Comparison of ENCODE assay signal across 23 cellular contexts in the genomic region with DNA sequence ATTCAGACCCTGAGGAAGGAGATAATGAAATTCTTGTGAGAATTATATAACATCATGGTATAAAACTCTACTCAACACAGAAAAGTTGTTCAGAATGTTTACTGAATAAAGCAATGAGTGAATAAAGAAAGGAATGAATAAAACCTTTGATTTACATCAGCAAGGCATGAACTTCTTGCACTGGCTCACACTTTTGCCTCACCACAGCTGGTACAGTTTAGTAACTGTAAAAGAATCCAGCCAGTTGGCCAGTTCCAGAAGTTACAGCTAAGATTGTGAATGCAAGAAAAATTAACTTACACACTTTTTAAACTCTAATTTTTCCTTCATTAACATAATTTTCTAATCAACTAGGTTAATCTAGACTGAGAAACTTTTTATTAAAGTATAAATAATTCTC.
A peak's percentile ranks its signal among the peaks of the same experiment; 100 is the strongest.
DNase-seq lines count a peak whose midpoint lies in the region; ATAC-seq and TF ChIP-seq lines count a peak whose summit lies in the region.
"Had no signal": no experiment of that assay in that cellular context is flagged by ENCODE, and none has a peak within 500 bp of the region (broad histone marks: within the 10 kb centered on the region; RNA-seq: fewer than 3 reads in every experiment).

No MANE protein-coding gene starts in this region.

- DNase-seq in GM03348 (ENCODE audit: low spot score) (peak; percentile 40), astrocyte of the hippocampus (ENCODE audit: low read depth, low spot score) (peak; percentile 50), fibroblast of mammary gland (ENCODE audit: low read depth) (peak; percentile 49), skeletal muscle cell (ENCODE audit: low read depth) (peak; percentile 19), coronary artery (ENCODE audit: low spot score) (no peak), T-cell (no peak)
- DNase-seq in stimulated activated naive CD4-positive, alpha-beta T cell treated with Interleukin-2 at 50 U/mL for 16 hours (lab: John Stamatoyannopoulos, UW): no peak
- DNase-seq: Calu3; CD8-positive, alpha-beta T cell; GF-D8; GOT3; Kasumi-1; NCI-H1105 treated with DMSO at 0.1 percent for 48 hours; NCI-H1694; NCI-H2081 treated with DMSO at 0.1 percent for 48 hours; NCI-H510A; NCI-H748 treated with DMSO at 0.1 percent for 48 hours; NK-92 treated with Interleukin-12 subunit alpha and Interleukin-12 subunit beta, amount 100 ng/mL, for 24 hours had no signal

- no peak overlapping the region for H3K27ac ChIP-seq in coronary artery
- H3K27ac ChIP-seq: BLaER1 treated with 17β-estradiol and CSF1 and Interleukin-3, amounts not matched to agents 10 nM and 100 nM had no signal

- CTCF ChIA-PET in T-cell (lab: Charles Lee): no interaction called here

- H3K9me3 Mint-ChIP-seq in T-cell: peaks cover 3 to 12% (median 9%) of the 10 kb centered on the region in 3 donors

- no peak for TF ChIP-seq CTCF in fibroblast of mammary gland (conservative IDR thresholded peaks at IDR 0.05; ENCODE audit: control insufficient read depth, insufficient read depth, low read depth, low read length)
- TF ChIP-seq CTCF in coronary artery (IDR thresholded peaks at IDR 0.05): no peak

- no peak overlapping the region for H3K27ac Mint-ChIP-seq in T-cell
- H3K27ac Mint-ChIP-seq: CD8-positive, alpha-beta T cell had no signal

- H3K4me3 ChIP-seq in fibroblast of mammary gland (ENCODE audit: control insufficient read depth, low read depth, low read length) (no peak overlapping the region), skeletal muscle cell (ENCODE audit: low read depth, low read length) (no peak overlapping the region), coronary artery (no peak overlapping the region)
- H3K4me3 ChIP-seq: BLaER1 treated with 17β-estradiol and CSF1 and Interleukin-3, amounts not matched to agents 10 nM and 100 nM; GM12878 had no signal

- POLR2A ChIA-PET in T-cell (lab: Charles Lee): interaction anchor here in 1 of 2 donors (0.5 kb wide), 1 partner anchor 914 kb away, joined by 10 read pairs; no protein-coding TSS in a partner anchor

- H3K27me3 Mint-ChIP-seq in T-cell: no peaks in the 10 kb centered on the region

- H3K36me3 Mint-ChIP-seq in T-cell: no peaks in the 10 kb centered on the region
- H3K36me3 Mint-ChIP-seq: CD8-positive, alpha-beta T cell had no signal

- H3K4me1 Mint-ChIP-seq in T-cell: no peaks in the 10 kb centered on the region

- no peak for ATAC-seq in GM18868 (IDR thresholded peaks at IDR 0.05; ENCODE audit: unreplicated experiment)
- no peak for ATAC-seq in T-cell (replicated peaks in 1 of 4)
- ATAC-seq: CD8-positive, alpha-beta T cell; GM12878; HCT116; Right ventricle myocardium inferior had no signal

- H3K4me3 Mint-ChIP-seq in T-cell: no peak overlapping the region
- H3K4me3 Mint-ChIP-seq: CD8-positive, alpha-beta T cell had no signal

Comparison
In these comparisons a context has a peak if more than half of its experiments do, and no peak if none do; other contexts are left out.
1. DNase-seq: peak in GM03348 (single experiment), astrocyte of the hippocampus (single experiment), fibroblast of mammary gland (single experiment) and skeletal muscle cell (single experiment); none in coronary artery (single experiment), T-cell (0 of 34) and stimulated activated naive CD4-positive, alpha-beta T cell treated with Interleukin-2 at 50 U/mL for 16 hours (single experiment).